Comparison of ENCODE assay signal across 9 cellular contexts in genomic region chr1:170010443-170010842, GRCh38.
A peak's percentile ranks its signal among the peaks of the same experiment; 100 is the strongest.
DNase-seq lines count a peak whose midpoint lies in the region; FAIRE-seq and TF ChIP-seq lines count a peak whose summit lies in the region.
"Had no signal": no experiment of that assay in that cellular context is flagged by ENCODE, and none has a peak within 500 bp of the region (broad histone marks: within the 10 kb centered on the region; RNA-seq: fewer than 3 reads in every experiment).

No MANE protein-coding gene starts in this region.

- no peak for FAIRE-seq in astrocyte (lab: Jason Lieb, UNC)

- TF ChIP-seq CTCF in Loucy (conservative IDR thresholded peaks at IDR 0.05; ENCODE audit: low read length), result peak; percentile 73
- peak; percentile 34 for TF ChIP-seq CTCF in astrocyte (IDR thresholded peaks at IDR 0.05; ENCODE audit: insufficient read depth, low read depth, low read length)

- H3K9me3 ChIP-seq in Loucy (ENCODE audit: insufficient read depth, low read depth, low read length) (no peaks in the 10 kb centered on the region), astrocyte (ENCODE audit: insufficient read depth, low read depth, low read length) (no peaks in the 10 kb centered on the region)
- H3K9me3 ChIP-seq: neutrophil had no signal

- peaks cover 6% of the 10 kb centered on the region for H3K9me3 Mint-ChIP-seq in astrocyte (ENCODE audit: unreplicated experiment)

- H3K4me3 ChIP-seq in Loucy (ENCODE audit: low read length, poor library complexity, severe bottlenecking) (no peak overlapping the region), astrocyte (ENCODE audit: insufficient read depth, low read depth, low read length) (no peak overlapping the region)

- H3K27me3 Mint-ChIP-seq in astrocyte (ENCODE audit: low read depth, unreplicated experiment), result no peaks in the 10 kb centered on the region

- H3K4me2 ChIP-seq in Loucy (ENCODE audit: low read depth, low read length, poor library complexity, severe bottlenecking) (no peak overlapping the region), astrocyte (ENCODE audit: low read length) (no peak overlapping the region)

- no peaks in the 10 kb centered on the region for H3F3A ChIP-seq in Loucy (ENCODE audit: low read depth)

- H3K79me2 ChIP-seq in Loucy (ENCODE audit: insufficient read depth, low read length) (no peaks in the 10 kb centered on the region), astrocyte (ENCODE audit: insufficient read depth, low read length) (no peaks in the 10 kb centered on the region)

- H3K36me3 Mint-ChIP-seq in astrocyte (ENCODE audit: low read depth, unreplicated experiment), result peaks cover 12% of the 10 kb centered on the region

- no peaks in the 10 kb centered on the region for H3K9me2 ChIP-seq in Loucy (replicated peaks; ENCODE audit: low read depth, low read length)

- no peak overlapping the region for H3K27ac ChIP-seq in astrocyte (ENCODE audit: low read depth, low read length)
- H3K27ac ChIP-seq: neutrophil had no signal

- H3K36me3 ChIP-seq in Loucy (ENCODE audit: insufficient read depth, low read length) (no peaks in the 10 kb centered on the region), astrocyte (ENCODE audit: insufficient read depth, low read length) (no peaks in the 10 kb centered on the region)
- H3K36me3 ChIP-seq: neutrophil had no signal

- H3K4me3 Mint-ChIP-seq in astrocyte (ENCODE audit: unreplicated experiment), result no peak overlapping the region

- no peaks in the 10 kb centered on the region for H3K4me1 ChIP-seq in Loucy (ENCODE audit: insufficient read depth, low read length, poor library complexity, severe bottlenecking)
- H3K4me1 ChIP-seq in astrocyte (ENCODE audit: insufficient read depth, low read length), result no peaks in the 10 kb centered on the region

- no peaks in the 10 kb centered on the region for H3K4me1 Mint-ChIP-seq in astrocyte (ENCODE audit: low read depth, unreplicated experiment)

- H2AFZ ChIP-seq in Loucy (ENCODE audit: low read length) (no peak overlapping the region), astrocyte (ENCODE audit: low read depth, low read length) (no peak overlapping the region)

- H3K27ac Mint-ChIP-seq in astrocyte (ENCODE audit: unreplicated experiment), result no peak overlapping the region

- H4K20me1 ChIP-seq in Loucy (ENCODE audit: insufficient read depth, low read length, poor library complexity, severe bottlenecking) (no peaks in the 10 kb centered on the region), astrocyte (ENCODE audit: insufficient read depth, low read length) (no peaks in the 10 kb centered on the region)

- no peaks in the 10 kb centered on the region for H3K27me3 ChIP-seq in Loucy (ENCODE audit: insufficient read depth, low read length, poor library complexity, severe bottlenecking)
- no peaks in the 10 kb centered on the region for H3K27me3 ChIP-seq in astrocyte (ENCODE audit: insufficient read depth, low read length)
- H3K27me3 ChIP-seq: neutrophil had no signal

- peak; percentile 58 for DNase-seq in DMS 273 (lab: John Stamatoyannopoulos, UW; ENCODE audit: unreplicated experiment)
- no peak for DNase-seq in DMS 273 treated with DMSO at 0.1 percent for 48 hours (lab: John Stamatoyannopoulos, UW)
- DNase-seq in astrocyte (ENCODE audit: low read depth), result peak; percentile 29
- DNase-seq in mucosa of gallbladder (ENCODE audit: low spot score), result peak; percentile 16
- no peak for DNase-seq in central memory CD4-positive, alpha-beta T cell
- no peak for DNase-seq in GM19238 (ENCODE audit: insufficient read length, low spot score)
- no peak for DNase-seq in DMS79 (lab: John Stamatoyannopoulos, UW)

- H3K9ac ChIP-seq in Loucy (ENCODE audit: low read depth, low read length, poor library complexity, severe bottlenecking) (no peak overlapping the region), astrocyte (ENCODE audit: low read length) (no peak overlapping the region)

Comparison
In these comparisons a context has a peak if more than half of its experiments do, and no peak if none do; other contexts are left out.
1. DNase-seq: peak in DMS 273 (single experiment), astrocyte (single experiment) and mucosa of gallbladder (single experiment); none in DMS 273 treated with DMSO at 0.1 percent for 48 hours (single experiment), central memory CD4-positive, alpha-beta T cell (single experiment), GM19238 (single experiment) and DMS79 (single experiment).